1 cellular context compared by ENCODE assay signal in genomic region chr19:42219812-42220750, GRCh38.
TF ChIP-seq lines count a peak whose summit lies in the region.

Gene ZNF526 (plus strand): TSS chr19:42220312. CDS start chr19:42224404, 4,092 bp downstream.

TF ChIP-seq in GM12878, 131 proteins besides CTCF, POLR2A, EP300 and RAD21 (continued from another document and continues in another):
- TF ChIP-seq, protein P1, sequence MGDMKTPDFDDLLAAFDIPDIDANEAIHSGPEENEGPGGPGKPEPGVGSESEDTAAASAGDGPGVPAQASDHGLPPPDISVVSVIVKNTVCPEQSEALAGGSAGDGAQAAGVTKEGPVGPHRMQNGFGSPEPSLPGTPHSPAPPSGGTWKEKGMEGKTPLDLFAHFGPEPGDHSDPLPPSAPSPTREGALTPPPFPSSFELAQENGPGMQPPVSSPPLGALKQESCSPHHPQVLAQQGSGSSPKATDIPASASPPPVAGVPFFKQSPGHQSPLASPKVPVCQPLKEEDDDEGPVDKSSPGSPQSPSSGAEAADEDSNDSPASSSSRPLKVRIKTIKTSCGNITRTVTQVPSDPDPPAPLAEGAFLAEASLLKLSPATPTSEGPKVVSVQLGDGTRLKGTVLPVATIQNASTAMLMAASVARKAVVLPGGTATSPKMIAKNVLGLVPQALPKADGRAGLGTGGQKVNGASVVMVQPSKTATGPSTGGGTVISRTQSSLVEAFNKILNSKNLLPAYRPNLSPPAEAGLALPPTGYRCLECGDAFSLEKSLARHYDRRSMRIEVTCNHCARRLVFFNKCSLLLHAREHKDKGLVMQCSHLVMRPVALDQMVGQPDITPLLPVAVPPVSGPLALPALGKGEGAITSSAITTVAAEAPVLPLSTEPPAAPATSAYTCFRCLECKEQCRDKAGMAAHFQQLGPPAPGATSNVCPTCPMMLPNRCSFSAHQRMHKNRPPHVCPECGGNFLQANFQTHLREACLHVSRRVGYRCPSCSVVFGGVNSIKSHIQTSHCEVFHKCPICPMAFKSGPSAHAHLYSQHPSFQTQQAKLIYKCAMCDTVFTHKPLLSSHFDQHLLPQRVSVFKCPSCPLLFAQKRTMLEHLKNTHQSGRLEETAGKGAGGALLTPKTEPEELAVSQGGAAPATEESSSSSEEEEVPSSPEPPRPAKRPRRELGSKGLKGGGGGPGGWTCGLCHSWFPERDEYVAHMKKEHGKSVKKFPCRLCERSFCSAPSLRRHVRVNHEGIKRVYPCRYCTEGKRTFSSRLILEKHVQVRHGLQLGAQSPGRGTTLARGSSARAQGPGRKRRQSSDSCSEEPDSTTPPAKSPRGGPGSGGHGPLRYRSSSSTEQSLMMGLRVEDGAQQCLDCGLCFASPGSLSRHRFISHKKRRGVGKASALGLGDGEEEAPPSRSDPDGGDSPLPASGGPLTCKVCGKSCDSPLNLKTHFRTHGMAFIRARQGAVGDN (IDR thresholded peaks at IDR 0.05), result 0 out of 2 replicates have a peak, but pooled peaks have one; percentile 27
- no peak for TF ChIP-seq E2F8 (IDR thresholded peaks at IDR 0.05; ENCODE audit: low read depth, partially characterized antibody)
- no peak for TF ChIP-seq NR2F1 (conservative IDR thresholded peaks at IDR 0.05)
- TF ChIP-seq, protein P2, sequence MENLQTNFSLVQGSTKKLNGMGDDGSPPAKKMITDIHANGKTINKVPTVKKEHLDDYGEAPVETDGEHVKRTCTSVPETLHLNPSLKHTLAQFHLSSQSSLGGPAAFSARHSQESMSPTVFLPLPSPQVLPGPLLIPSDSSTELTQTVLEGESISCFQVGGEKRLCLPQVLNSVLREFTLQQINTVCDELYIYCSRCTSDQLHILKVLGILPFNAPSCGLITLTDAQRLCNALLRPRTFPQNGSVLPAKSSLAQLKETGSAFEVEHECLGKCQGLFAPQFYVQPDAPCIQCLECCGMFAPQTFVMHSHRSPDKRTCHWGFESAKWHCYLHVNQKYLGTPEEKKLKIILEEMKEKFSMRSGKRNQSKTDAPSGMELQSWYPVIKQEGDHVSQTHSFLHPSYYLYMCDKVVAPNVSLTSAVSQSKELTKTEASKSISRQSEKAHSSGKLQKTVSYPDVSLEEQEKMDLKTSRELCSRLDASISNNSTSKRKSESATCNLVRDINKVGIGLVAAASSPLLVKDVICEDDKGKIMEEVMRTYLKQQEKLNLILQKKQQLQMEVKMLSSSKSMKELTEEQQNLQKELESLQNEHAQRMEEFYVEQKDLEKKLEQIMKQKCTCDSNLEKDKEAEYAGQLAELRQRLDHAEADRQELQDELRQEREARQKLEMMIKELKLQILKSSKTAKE (IDR thresholded peaks at IDR 0.05; ENCODE audit: low read depth, poor library complexity, severe bottlenecking), result no peak
- no peak for TF ChIP-seq ATF7 (IDR thresholded peaks at IDR 0.05; ENCODE audit: low read depth)
- TF ChIP-seq ZZZ3 (IDR thresholded peaks at IDR 0.05; ENCODE audit: control insufficient read depth, insufficient read length, low read depth), result no peak
- no peak for TF ChIP-seq BCLAF1 (IDR thresholded peaks at IDR 0.05)
- no peak for TF ChIP-seq STAT3 (IDR thresholded peaks at IDR 0.05; ENCODE audit: low read depth, low read length)
- no peak for TF ChIP-seq YBX1 (IDR thresholded peaks at IDR 0.05)
- no peak for TF ChIP-seq STAT1 (conservative IDR thresholded peaks at IDR 0.05)
- TF ChIP-seq, protein P3, sequence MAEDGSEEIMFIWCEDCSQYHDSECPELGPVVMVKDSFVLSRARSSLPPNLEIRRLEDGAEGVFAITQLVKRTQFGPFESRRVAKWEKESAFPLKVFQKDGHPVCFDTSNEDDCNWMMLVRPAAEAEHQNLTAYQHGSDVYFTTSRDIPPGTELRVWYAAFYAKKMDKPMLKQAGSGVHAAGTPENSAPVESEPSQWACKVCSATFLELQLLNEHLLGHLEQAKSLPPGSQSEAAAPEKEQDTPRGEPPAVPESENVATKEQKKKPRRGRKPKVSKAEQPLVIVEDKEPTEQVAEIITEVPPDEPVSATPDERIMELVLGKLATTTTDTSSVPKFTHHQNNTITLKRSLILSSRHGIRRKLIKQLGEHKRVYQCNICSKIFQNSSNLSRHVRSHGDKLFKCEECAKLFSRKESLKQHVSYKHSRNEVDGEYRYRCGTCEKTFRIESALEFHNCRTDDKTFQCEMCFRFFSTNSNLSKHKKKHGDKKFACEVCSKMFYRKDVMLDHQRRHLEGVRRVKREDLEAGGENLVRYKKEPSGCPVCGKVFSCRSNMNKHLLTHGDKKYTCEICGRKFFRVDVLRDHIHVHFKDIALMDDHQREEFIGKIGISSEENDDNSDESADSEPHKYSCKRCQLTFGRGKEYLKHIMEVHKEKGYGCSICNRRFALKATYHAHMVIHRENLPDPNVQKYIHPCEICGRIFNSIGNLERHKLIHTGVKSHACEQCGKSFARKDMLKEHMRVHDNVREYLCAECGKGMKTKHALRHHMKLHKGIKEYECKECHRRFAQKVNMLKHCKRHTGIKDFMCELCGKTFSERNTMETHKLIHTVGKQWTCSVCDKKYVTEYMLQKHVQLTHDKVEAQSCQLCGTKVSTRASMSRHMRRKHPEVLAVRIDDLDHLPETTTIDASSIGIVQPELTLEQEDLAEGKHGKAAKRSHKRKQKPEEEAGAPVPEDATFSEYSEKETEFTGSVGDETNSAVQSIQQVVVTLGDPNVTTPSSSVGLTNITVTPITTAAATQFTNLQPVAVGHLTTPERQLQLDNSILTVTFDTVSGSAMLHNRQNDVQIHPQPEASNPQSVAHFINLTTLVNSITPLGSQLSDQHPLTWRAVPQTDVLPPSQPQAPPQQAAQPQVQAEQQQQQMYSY (CRISPR knock-in tag; IDR thresholded peaks at IDR 0.05), result no peak
- TF ChIP-seq TAF1 (IDR thresholded peaks at IDR 0.05; ENCODE audit: borderline replicate concordance, low read depth, low read length), result peak; percentile 63
- TF ChIP-seq ZBTB33 (IDR thresholded peaks at IDR 0.05), result no peak
- TF ChIP-seq REST (IDR thresholded peaks at IDR 0.05; ENCODE audit: low read depth, low read length), result no peak; the same call in 1 of the 2 replicates
- no peak for TF ChIP-seq MEF2A (IDR thresholded peaks at IDR 0.05; ENCODE audit: insufficient read depth, low read depth, low read length)
- TF ChIP-seq, protein P4, sequence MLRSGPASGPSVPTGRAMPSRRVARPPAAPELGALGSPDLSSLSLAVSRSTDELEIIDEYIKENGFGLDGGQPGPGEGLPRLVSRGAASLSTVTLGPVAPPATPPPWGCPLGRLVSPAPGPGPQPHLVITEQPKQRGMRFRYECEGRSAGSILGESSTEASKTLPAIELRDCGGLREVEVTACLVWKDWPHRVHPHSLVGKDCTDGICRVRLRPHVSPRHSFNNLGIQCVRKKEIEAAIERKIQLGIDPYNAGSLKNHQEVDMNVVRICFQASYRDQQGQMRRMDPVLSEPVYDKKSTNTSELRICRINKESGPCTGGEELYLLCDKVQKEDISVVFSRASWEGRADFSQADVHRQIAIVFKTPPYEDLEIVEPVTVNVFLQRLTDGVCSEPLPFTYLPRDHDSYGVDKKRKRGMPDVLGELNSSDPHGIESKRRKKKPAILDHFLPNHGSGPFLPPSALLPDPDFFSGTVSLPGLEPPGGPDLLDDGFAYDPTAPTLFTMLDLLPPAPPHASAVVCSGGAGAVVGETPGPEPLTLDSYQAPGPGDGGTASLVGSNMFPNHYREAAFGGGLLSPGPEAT (IDR thresholded peaks at IDR 0.05; ENCODE audit: low read depth), result peak; percentile 82
- no peak for TF ChIP-seq E4F1 (IDR thresholded peaks at IDR 0.05; ENCODE audit: borderline replicate concordance, partially characterized antibody)
- TF ChIP-seq NBN (IDR thresholded peaks at IDR 0.05), result peak; percentile 88
- no peak for TF ChIP-seq JUNB (IDR thresholded peaks at IDR 0.05)
